Comparison of ENCODE assay signal across 16 cellular contexts in genomic region chr15:96303503-96304054, GRCh38.
"Had no signal": no experiment of that assay in that cellular context is flagged by ENCODE, and none has a peak within 500 bp of the region (broad histone marks: within the 10 kb centered on the region; RNA-seq: fewer than 3 reads in every experiment).

No MANE protein-coding gene starts in this region.

- H3K27me3 ChIP-seq: heart left ventricle, neutrophil, sigmoid colon, stomach had no signal

- H3K27ac ChIP-seq: dorsolateral prefrontal cortex, heart left ventricle, neutrophil, sigmoid colon had no signal

- H3K9me3 ChIP-seq: neutrophil had no signal

- ATAC-seq: heart left ventricle, left colon had no signal

- H3K4me3 ChIP-seq: dorsolateral prefrontal cortex, heart left ventricle, sigmoid colon, stomach had no signal

- DNase-seq: cortex of kidney; dorsolateral prefrontal cortex; effector CD8-positive, alpha-beta T cell; foreskin melanocyte; heart left ventricle; hippocampal formation; left colon; mammary epithelial cell; midbrain; naive B cell; sigmoid colon; small intestine; stimulated activated CD4-positive, alpha-beta T cell treated with anti-CD3 and anti-CD28 coated beads, Interleukin-12 subunit alpha, Interleukin-12 subunit beta, amount 100 ng/mL, for 4 hours; stimulated activated naive CD4-positive, alpha-beta T cell; stomach had no signal

- H3K36me3 ChIP-seq: heart left ventricle, neutrophil, sigmoid colon, stomach had no signal
